ENCODE assay signal across 2 cellular contexts in the genomic region with DNA sequence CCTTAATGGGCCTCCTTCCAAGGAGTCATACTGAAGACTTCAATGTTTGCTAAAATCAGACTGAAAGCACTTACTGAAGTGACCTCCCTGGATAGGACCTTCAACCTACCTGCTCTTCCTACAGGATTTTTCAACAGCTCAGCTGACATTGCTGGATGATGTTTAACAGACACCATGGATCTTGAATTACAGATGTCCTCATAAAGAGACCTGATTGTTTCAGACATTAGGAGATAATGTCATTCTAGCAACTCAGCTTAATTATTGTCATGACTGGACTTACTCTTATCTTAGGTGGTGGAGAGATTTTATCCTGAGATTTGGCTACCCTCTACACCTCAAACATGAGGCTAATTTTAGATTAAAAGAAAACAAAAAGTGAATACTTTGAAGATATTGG.
TF ChIP-seq lines count a peak whose summit lies in the region.

No MANE protein-coding gene starts in this region.

TF ChIP-seq in SK-N-SH, 30 proteins besides CTCF, POLR2A, EP300 and RAD21 (continued from another document):
- 0 out of 2 replicates have a peak, but pooled peaks have one; percentile 11 for TF ChIP-seq POLR2AphosphoS5 (IDR thresholded peaks at IDR 0.05; ENCODE audit: low read depth, low read length)
- TF ChIP-seq TCF12 (IDR thresholded peaks at IDR 0.05): peak; percentile 35; the same call in 1 of the 2 replicates
- TF ChIP-seq GATA2 (CRISPR knock-in tag; IDR thresholded peaks at IDR 0.05): peak; percentile 82

TF ChIP-seq in SK-N-SH treated with all-trans-retinoic acid at 6 μM for 48 hours, 23 proteins besides CTCF, POLR2A, EP300 and RAD21 (continued from another document):
- TF ChIP-seq, protein P1, sequence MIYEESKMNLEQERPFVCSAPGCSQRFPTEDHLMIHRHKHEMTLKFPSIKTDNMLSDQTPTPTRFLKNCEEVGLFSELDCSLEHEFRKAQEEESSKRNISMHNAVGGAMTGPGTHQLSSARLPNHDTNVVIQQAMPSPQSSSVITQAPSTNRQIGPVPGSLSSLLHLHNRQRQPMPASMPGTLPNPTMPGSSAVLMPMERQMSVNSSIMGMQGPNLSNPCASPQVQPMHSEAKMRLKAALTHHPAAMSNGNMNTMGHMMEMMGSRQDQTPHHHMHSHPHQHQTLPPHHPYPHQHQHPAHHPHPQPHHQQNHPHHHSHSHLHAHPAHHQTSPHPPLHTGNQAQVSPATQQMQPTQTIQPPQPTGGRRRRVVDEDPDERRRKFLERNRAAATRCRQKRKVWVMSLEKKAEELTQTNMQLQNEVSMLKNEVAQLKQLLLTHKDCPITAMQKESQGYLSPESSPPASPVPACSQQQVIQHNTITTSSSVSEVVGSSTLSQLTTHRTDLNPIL (CRISPR knock-in tag; IDR thresholded peaks at IDR 0.05; ENCODE audit: low read depth): no peak
- TF ChIP-seq ZNF8 (CRISPR knock-in tag; IDR thresholded peaks at IDR 0.05) (no peak), OSR1 (CRISPR knock-in tag; IDR thresholded peaks at IDR 0.05) (no peak), TOX (CRISPR knock-in tag; IDR thresholded peaks at IDR 0.05; ENCODE audit: borderline replicate concordance) (no peak), GLIS3 (CRISPR knock-in tag; IDR thresholded peaks at IDR 0.05) (no peak), ARNTL (CRISPR knock-in tag; IDR thresholded peaks at IDR 0.05; ENCODE audit: borderline replicate concordance, low read depth) (no peak), SNAI2 (CRISPR knock-in tag; IDR thresholded peaks at IDR 0.05) (no peak), ZFP3 (CRISPR knock-in tag; IDR thresholded peaks at IDR 0.05) (no peak)
- TF ChIP-seq, protein P2, sequence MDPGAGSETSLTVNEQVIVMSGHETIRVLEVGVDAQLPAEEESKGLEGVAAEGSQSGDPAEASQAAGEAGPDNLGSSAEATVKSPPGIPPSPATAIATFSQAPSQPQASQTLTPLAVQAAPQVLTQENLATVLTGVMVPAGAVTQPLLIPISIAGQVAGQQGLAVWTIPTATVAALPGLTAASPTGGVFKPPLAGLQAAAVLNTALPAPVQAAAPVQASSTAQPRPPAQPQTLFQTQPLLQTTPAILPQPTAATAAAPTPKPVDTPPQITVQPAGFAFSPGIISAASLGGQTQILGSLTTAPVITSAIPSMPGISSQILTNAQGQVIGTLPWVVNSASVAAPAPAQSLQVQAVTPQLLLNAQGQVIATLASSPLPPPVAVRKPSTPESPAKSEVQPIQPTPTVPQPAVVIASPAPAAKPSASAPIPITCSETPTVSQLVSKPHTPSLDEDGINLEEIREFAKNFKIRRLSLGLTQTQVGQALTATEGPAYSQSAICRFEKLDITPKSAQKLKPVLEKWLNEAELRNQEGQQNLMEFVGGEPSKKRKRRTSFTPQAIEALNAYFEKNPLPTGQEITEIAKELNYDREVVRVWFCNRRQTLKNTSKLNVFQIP (CRISPR knock-in tag; IDR thresholded peaks at IDR 0.05; ENCODE audit: borderline replicate concordance, low read depth): no peak
- TF ChIP-seq, protein P3, sequence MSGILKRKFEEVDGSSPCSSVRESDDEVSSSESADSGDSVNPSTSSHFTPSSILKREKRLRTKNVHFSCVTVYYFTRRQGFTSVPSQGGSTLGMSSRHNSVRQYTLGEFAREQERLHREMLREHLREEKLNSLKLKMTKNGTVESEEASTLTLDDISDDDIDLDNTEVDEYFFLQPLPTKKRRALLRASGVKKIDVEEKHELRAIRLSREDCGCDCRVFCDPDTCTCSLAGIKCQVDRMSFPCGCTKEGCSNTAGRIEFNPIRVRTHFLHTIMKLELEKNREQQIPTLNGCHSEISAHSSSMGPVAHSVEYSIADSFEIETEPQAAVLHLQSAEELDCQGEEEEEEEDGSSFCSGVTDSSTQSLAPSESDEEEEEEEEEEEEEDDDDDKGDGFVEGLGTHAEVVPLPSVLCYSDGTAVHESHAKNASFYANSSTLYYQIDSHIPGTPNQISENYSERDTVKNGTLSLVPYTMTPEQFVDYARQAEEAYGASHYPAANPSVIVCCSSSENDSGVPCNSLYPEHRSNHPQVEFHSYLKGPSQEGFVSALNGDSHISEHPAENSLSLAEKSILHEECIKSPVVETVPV (CRISPR knock-in tag; IDR thresholded peaks at IDR 0.05): no peak
